8 cellular contexts compared by ENCODE assay signal in the genomic region with DNA sequence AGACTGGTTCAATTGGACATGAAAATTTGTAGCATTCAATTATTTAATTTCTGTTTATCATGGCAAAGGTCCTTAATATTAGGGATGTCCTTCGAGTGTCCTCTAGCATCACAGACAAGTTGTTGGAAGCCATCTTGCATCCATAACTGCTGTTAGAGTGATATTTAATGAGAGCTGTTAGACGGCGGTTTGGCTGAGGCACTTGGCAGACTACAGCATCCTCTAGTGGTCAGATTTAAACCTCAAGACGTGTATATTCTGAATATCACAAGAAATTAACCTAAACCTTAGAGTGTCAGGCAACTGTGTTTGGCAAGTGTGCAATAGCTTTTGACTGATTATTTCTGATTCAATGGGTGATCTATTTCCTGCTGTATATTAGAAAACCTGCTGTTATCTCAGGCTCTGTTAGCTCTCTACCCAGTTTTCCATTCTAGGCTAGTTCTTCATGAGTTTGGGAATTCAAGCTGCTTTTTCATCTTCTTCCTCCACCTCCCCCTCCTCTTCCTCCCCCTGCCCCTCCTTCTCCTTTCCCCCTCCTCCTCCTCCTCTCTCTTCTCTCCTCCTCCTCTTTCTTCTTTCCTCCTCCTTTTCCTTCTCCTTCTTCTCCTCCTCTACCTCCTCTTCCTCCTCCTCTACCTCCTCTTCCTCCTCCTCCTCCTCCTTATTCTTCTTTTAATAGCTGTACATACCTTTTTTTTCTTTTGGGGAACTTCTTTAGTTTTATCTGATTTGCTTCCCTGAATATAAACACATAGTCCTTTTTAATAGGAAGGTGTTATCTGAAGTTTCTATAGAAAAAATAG. TPM values are rescaled to one million over a fixed set of nuclear protein-coding genes. Genes with fewer than 3 reads are reported as not detected.
DNase-seq lines count a peak whose midpoint lies in the region; ATAC-seq and TF ChIP-seq lines count a peak whose summit lies in the region.

No MANE protein-coding gene starts in this region.

- H3K4me1 Mint-ChIP-seq in activated CD4-positive, alpha-beta T cell treated with anti-CD3 and anti-CD28 coated beads for 36 hours = no peaks in the 10 kb centered on the region

- H3K27ac Mint-ChIP-seq in activated CD4-positive, alpha-beta T cell treated with anti-CD3 and anti-CD28 coated beads for 36 hours = no peak overlapping the region

- H3K36me3 ChIP-seq in GM23248 (ENCODE audit: low read depth) (no peaks in the 10 kb centered on the region), OCI-LY7 (ENCODE audit: insufficient read depth, low read length) (no peaks in the 10 kb centered on the region), hepatocyte (replicated peaks; ENCODE audit: insufficient read depth, low read depth) (no peaks in the 10 kb centered on the region), gastrocnemius medialis (no peaks in the 10 kb centered on the region)

- no peak for TF ChIP-seq POLR2A in gastrocnemius medialis (IDR thresholded peaks at IDR 0.05)

- H3K27ac ChIP-seq in GM23248 (no peak overlapping the region), OCI-LY7 (ENCODE audit: low read depth, low read length, poor library complexity, severe bottlenecking) (no peak overlapping the region), hepatocyte (peak overlapping the region; percentile 40), gastrocnemius medialis (no peak overlapping the region)

- H4K20me1 ChIP-seq in GM23248 (ENCODE audit: insufficient read depth) (no peaks in the 10 kb centered on the region), OCI-LY7 (ENCODE audit: insufficient read depth, low read length) (no peaks in the 10 kb centered on the region), hepatocyte (ENCODE audit: insufficient read depth, poor library complexity, severe bottlenecking) (no peaks in the 10 kb centered on the region)

- H3K27me3 Mint-ChIP-seq in activated CD4-positive, alpha-beta T cell treated with anti-CD3 and anti-CD28 coated beads for 36 hours = peaks cover 2% of the 10 kb centered on the region

- H3K27me3 ChIP-seq in GM23248 (replicated peaks; ENCODE audit: insufficient read depth) = peaks cover 34% of the 10 kb centered on the region
- no peaks in the 10 kb centered on the region for H3K27me3 ChIP-seq in hepatocyte
- H3K27me3 ChIP-seq in gastrocnemius medialis = no peaks in the 10 kb centered on the region

- TF ChIP-seq CTCF in OCI-LY7 (conservative IDR thresholded peaks at IDR 0.05; ENCODE audit: low read length) (peak; percentile 98), hepatocyte (IDR thresholded peaks at IDR 0.05; ENCODE audit: poor library complexity) (peak; percentile 79), gastrocnemius medialis (IDR thresholded peaks at IDR 0.05 in 4 of 5, conservative IDR thresholded peaks at IDR 0.05 in 1 of 5) (peak; percentile 27 to 66 (median 52))

- no peaks in the 10 kb centered on the region for H3K36me3 Mint-ChIP-seq in activated CD4-positive, alpha-beta T cell treated with anti-CD3 and anti-CD28 coated beads for 36 hours (ENCODE audit: low read depth)

- CTCF ChIA-PET in activated CD4-positive, alpha-beta T cell treated with anti-CD3 and anti-CD28 coated beads for 36 hours (lab: Charles Lee) = interaction anchor here (0.6 to 4.4 kb wide), 13 partner anchors 9 to 207 kb away, joined by 3 to 108 read pairs (median 4); no protein-coding TSS in a partner anchor
- CTCF ChIA-PET in OCI-LY7 (lab: Charles Lee; ENCODE audit: unreplicated experiment) = interaction anchor here (0.6 to 1.3 kb wide), 5 partner anchors 150 to 1236 kb away, joined by 3 to 7 read pairs (median 4); no protein-coding TSS in a partner anchor

- POLR2A ChIA-PET in activated CD4-positive, alpha-beta T cell treated with anti-CD3 and anti-CD28 coated beads for 36 hours (lab: Charles Lee) = no interaction called here
- POLR2A ChIA-PET in OCI-LY7 (lab: Charles Lee) = interaction anchor here (0.6 to 1.2 kb wide), 3 partner anchors 189 to 252 kb away, joined by 4 to 10 read pairs (median 5); no protein-coding TSS in a partner anchor

- in situ Hi-C loops in GM23248 (cut with MboI) = loop anchor here (10.0 kb wide), 1 partner anchor 198 kb away; no protein-coding TSS in a partner anchor
- in situ Hi-C loops in gastrocnemius medialis (cut with MboI; ENCODE audit: low sequenced_read_pairs in 4 of 4) = loop anchor here in 2 of 4 donors (5.0 to 25.0 kb wide), 2 partner anchors 186 to 196 kb away; no protein-coding TSS in a partner anchor

- no peak overlapping the region for H3K4me3 Mint-ChIP-seq in activated CD4-positive, alpha-beta T cell treated with anti-CD3 and anti-CD28 coated beads for 36 hours

- no peak overlapping the region for H3K9ac ChIP-seq in GM23248

- H3K4me2 ChIP-seq in GM23248 (ENCODE audit: unreplicated experiment) (no peak overlapping the region), OCI-LY7 (ENCODE audit: low read length) (no peak overlapping the region), hepatocyte (no peak overlapping the region)

- H3K4me1 ChIP-seq in GM23248 (ENCODE audit: insufficient read depth) = no peaks in the 10 kb centered on the region
- no peaks in the 10 kb centered on the region for H3K4me1 ChIP-seq in OCI-LY7 (ENCODE audit: insufficient read depth, low read length, poor library complexity, severe bottlenecking)
- peaks cover 4% of the 10 kb centered on the region for H3K4me1 ChIP-seq in hepatocyte (ENCODE audit: insufficient read depth)
- H3K4me1 ChIP-seq in gastrocnemius medialis = no peaks in the 10 kb centered on the region

- WGBS in GM23248 (ENCODE audit: low coverage in 1 of 2, low lambda C conversion rate in 2 of 2, missing lambda C conversion rate in 2 of 2), 2 experiments = 2 to 6% methylated on average over 4 of the region's 4 CpGs
- 30% methylated on average over 4 of the region's 4 CpGs for WGBS in hepatocyte (ENCODE audit: low lambda C conversion rate, missing lambda C conversion rate)

- H3K9me2 ChIP-seq in GM23248 (ENCODE audit: insufficient read depth) (no peaks in the 10 kb centered on the region), OCI-LY7 (ENCODE audit: insufficient read depth, low read length) (no peaks in the 10 kb centered on the region), hepatocyte (replicated peaks; ENCODE audit: insufficient read depth) (no peaks in the 10 kb centered on the region)

- no peaks in the 10 kb centered on the region for H3F3A ChIP-seq in GM23248 (ENCODE audit: insufficient read depth)

- DNase-seq in activated CD4-positive, alpha-beta T cell treated with anti-CD3 and anti-CD28 coated beads for 36 hours = peak; percentile 56
- no peak for DNase-seq in activated CD4-positive, alpha-beta T cell treated with anti-CD3 and anti-CD28 coated beads for 1 hour
- DNase-seq in GM23248 = peak; percentile 70
- DNase-seq in Kasumi-1 (lab: John Stamatoyannopoulos, UW) = peak; percentile 82 to 83
- DNase-seq in OCI-LY7 (ENCODE audit: low spot score) = peak; percentile 77
- peak in 41 of 58 donors; percentile 0 to 65 (median 14) for DNase-seq in anterior cingulate cortex (lab: John Stamatoyannopoulos, UW)
- DNase-seq in hepatocyte (ENCODE audit: low spot score) = peak; percentile 74
- no peak for DNase-seq in gastrocnemius medialis

- no peaks in the 10 kb centered on the region for H3K9me3 Mint-ChIP-seq in activated CD4-positive, alpha-beta T cell treated with anti-CD3 and anti-CD28 coated beads for 36 hours (ENCODE audit: low read depth)

- H2AFZ ChIP-seq in GM23248 (no peak overlapping the region), OCI-LY7 (ENCODE audit: low read length) (peak overlapping the region; percentile 66; the same call in 1 of the 2 replicates), hepatocyte (no peak overlapping the region)

- H3K4me3 ChIP-seq in GM23248 (no peak overlapping the region), OCI-LY7 (ENCODE audit: low read depth, low read length, poor library complexity, severe bottlenecking) (no peak overlapping the region), hepatocyte (no peak overlapping the region), gastrocnemius medialis (no peak overlapping the region)

- peak; percentile 80 for ATAC-seq in activated CD4-positive, alpha-beta T cell treated with anti-CD3 and anti-CD28 coated beads for 36 hours
- ATAC-seq in gastrocnemius medialis = peak in 1 of 2 donors; percentile 50

- no TSS peak for BruUV-seq in OCI-LY7 (replicated peaks; lab: Mats Ljungman, UMichigan)

- H3K79me2 ChIP-seq in GM23248 (ENCODE audit: insufficient read depth) (no peaks in the 10 kb centered on the region), OCI-LY7 (ENCODE audit: insufficient read depth, low read depth, low read length) (no peaks in the 10 kb centered on the region), hepatocyte (peaks cover 4% of the 10 kb centered on the region)

- intact Hi-C loops in activated CD4-positive, alpha-beta T cell treated with anti-CD3 and anti-CD28 coated beads for 36 hours (cut with DNase I, micrococcal nuclease) = loop anchor here (1.0 to 5.0 kb wide), 3 partner anchors 195 to 371 kb away; no protein-coding TSS in a partner anchor
- intact Hi-C loops in OCI-LY7 (cut with micrococcal nuclease; ENCODE audit: unreplicated experiment) = loop anchor here (1.0 to 10.0 kb wide), 3 partner anchors 195 to 598 kb away; no protein-coding TSS in a partner anchor
- intact Hi-C loops in gastrocnemius medialis (cut with DNase I; ENCODE audit: low total_unique reads) = loop anchor here (1.0 kb wide), 1 partner anchor 195 kb away; no protein-coding TSS in a partner anchor

- H3K9me3 ChIP-seq in GM23248 (ENCODE audit: low read depth) = no peaks in the 10 kb centered on the region
- no peaks in the 10 kb centered on the region for H3K9me3 ChIP-seq in OCI-LY7 (ENCODE audit: low read length)
- H3K9me3 ChIP-seq in hepatocyte (ENCODE audit: low read depth) = no peaks in the 10 kb centered on the region
- H3K9me3 ChIP-seq in gastrocnemius medialis = no peaks in the 10 kb centered on the region

RNA-seq across cellular contexts. Expression of gene SPINK1, which starts 8.6 kb away (rescaled TPM):
- not detected for total RNA-seq in activated CD4-positive, alpha-beta T cell treated with anti-CD3 and anti-CD28 coated beads for 36 hours
- not detected in 2 replicates for total RNA-seq in GM23248 (2014; rRNA removed; shearing (Covaris generic))
- polyA plus RNA-seq in GM23248 (2016; fragmentation: Nextera tagmentation; extraction: Ambion mirVana) = not detected in 2 replicates
- not detected in 2 replicates for total RNA-seq in OCI-LY7 (2014; rRNA removed; shearing (Covaris generic))
- total RNA-seq in OCI-LY7 (2022) = not detected in 2 replicates
- total RNA-seq in hepatocyte = 988 and 1,467 TPM in 2 replicates
- polyA plus RNA-seq in hepatocyte = 2,511 and 2,947 TPM in 2 replicates
- not detected for total RNA-seq in gastrocnemius medialis

RNA-seq across cellular contexts. Expression of gene JAKMIP2, which starts 40.4 kb away (rescaled TPM):
- total RNA-seq in activated CD4-positive, alpha-beta T cell treated with anti-CD3 and anti-CD28 coated beads for 36 hours = 1 to 10 TPM; 3.4 to 3.9 TPM
- total RNA-seq in GM23248 (2014; rRNA removed; shearing (Covaris generic)) = not detected in 2 replicates
- polyA plus RNA-seq in GM23248 (2016; fragmentation: Nextera tagmentation; extraction: Ambion mirVana) (0.11 and 0.23 TPM in 2 replicates), hepatocyte (1.4 and 3.8 TPM in 2 replicates)
- total RNA-seq in OCI-LY7 (2014; rRNA removed; shearing (Covaris generic)) = 4.0 and 6.2 TPM in 2 replicates
- total RNA-seq in OCI-LY7 (2022) (14.0 and 14.5 TPM in 2 replicates), hepatocyte (4.3 and 6.1 TPM in 2 replicates), gastrocnemius medialis (under 1 TPM in 1 of 4 donors, not detected in 3; 0.20 TPM)

RNA-seq across cellular contexts. Expression of gene SCGB3A2, which starts 55.6 kb away (rescaled TPM):
- total RNA-seq in activated CD4-positive, alpha-beta T cell treated with anti-CD3 and anti-CD28 coated beads for 36 hours = not detected
- total RNA-seq in GM23248 (2014; rRNA removed; shearing (Covaris generic)) = not detected in 2 replicates
- polyA plus RNA-seq in GM23248 (2016; fragmentation: Nextera tagmentation; extraction: Ambion mirVana) (not detected in 2 replicates), hepatocyte (70.6 and 84.7 TPM in 2 replicates)
- not detected in 2 replicates for total RNA-seq in OCI-LY7 (2014; rRNA removed; shearing (Covaris generic))
- total RNA-seq in OCI-LY7 (2022) (not detected in 2 replicates), hepatocyte (32.0 and 33.6 TPM in 2 replicates), gastrocnemius medialis (not detected)

Comparison
In these comparisons a context has a peak if more than half of its experiments do, and no peak if none do; other contexts are left out.
1. DNase-seq: peak in activated CD4-positive, alpha-beta T cell treated with anti-CD3 and anti-CD28 coated beads for 36 hours (single experiment), GM23248 (single experiment), Kasumi-1 (2 of 2), OCI-LY7 (single experiment), anterior cingulate cortex (41 of 58) and hepatocyte (single experiment); none in activated CD4-positive, alpha-beta T cell treated with anti-CD3 and anti-CD28 coated beads for 1 hour (single experiment) and gastrocnemius medialis (0 of 2).
2. RNA of gene SPINK1, which starts 8.6 kb away (total RNA-seq): 988 to 1,467 TPM in hepatocyte; not detected in activated CD4-positive, alpha-beta T cell treated with anti-CD3 and anti-CD28 coated beads for 36 hours, not detected in GM23248, not detected in OCI-LY7 and not detected in gastrocnemius medialis; every median in the first group is over 100 times any median in the second.
3. RNA of gene SCGB3A2, which starts 55.6 kb away (total RNA-seq): 32.0 to 33.6 TPM in hepatocyte; not detected in activated CD4-positive, alpha-beta T cell treated with anti-CD3 and anti-CD28 coated beads for 36 hours, not detected in GM23248, not detected in OCI-LY7 and not detected in gastrocnemius medialis; every median in the first group is over 10 times any median in the second.
4. Peak in every context shown above with its lines, with median percentiles within 50 percentile points of each other: CTCF ChIP-seq.